Comparison of ENCODE assay signal across 6 cellular contexts in the genomic region with DNA sequence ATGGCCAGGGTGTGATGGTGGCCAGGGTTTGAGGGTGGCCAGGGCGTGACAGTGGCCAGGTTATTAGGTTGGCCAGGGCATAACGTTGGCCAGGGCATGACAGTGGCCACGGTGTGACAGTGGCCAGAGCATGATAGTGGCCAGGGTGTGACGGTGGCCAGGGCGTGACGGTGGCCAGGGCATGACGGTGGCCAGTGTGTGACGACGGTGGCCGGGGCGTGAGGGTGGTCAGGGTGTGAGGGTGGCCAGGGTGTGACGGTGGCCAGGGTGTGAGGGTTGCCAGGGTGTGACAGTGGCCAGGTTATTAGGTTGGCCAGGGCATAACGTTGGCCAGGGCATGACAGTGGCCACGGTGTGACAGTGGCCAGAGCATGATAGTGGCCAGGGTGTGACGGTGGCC.
DNase-seq lines count a peak whose midpoint lies in the region; ATAC-seq, FAIRE-seq and TF ChIP-seq lines count a peak whose summit lies in the region.
"Not testable (repeated sequence)": the region's sequence is repeated elsewhere in the genome, so short reads cannot be mapped to it uniquely, and the experiment has no call there.

No MANE protein-coding gene starts in this region.

- not testable (repeated sequence) for H3K4me3 Mint-ChIP-seq in type B pancreatic cell

- not testable (repeated sequence) for H3K4me3 ChIP-seq in coronary artery

- TF ChIP-seq CTCF in coronary artery (IDR thresholded peaks at IDR 0.05); type B pancreatic cell (conservative IDR thresholded peaks at IDR 0.05): not testable (repeated sequence)

- not testable (repeated sequence) for DNase-seq in GM12891 (ENCODE audit: insufficient read length, low spot score)
- DNase-seq in coronary artery (ENCODE audit: low spot score) (peak; percentile 38), islet precursor cell (peak; percentile 37), left lobe of liver (ENCODE audit: low spot score) (peak; percentile 21), mesenteric fat pad (ENCODE audit: low spot score) (peak; percentile 69), type B pancreatic cell (ENCODE audit: extremely low spot score, unreplicated experiment) (peak; percentile 56)

- FAIRE-seq in GM12891 (lab: Jason Lieb, UNC) = peak; percentile 54

- not testable (repeated sequence) for TF ChIP-seq POLR2A in GM12891 (IDR thresholded peaks at IDR 0.05; ENCODE audit: low read depth, low read length)

- H3K27ac ChIP-seq in coronary artery = not testable (repeated sequence)

- H3K4me1 Mint-ChIP-seq in type B pancreatic cell (ENCODE audit: unreplicated experiment) = not testable (repeated sequence)

- H3K9me3 Mint-ChIP-seq in type B pancreatic cell = peaks cover 20% of the 10 kb centered on the region

- ATAC-seq in left lobe of liver = not testable (repeated sequence)

- not testable (repeated sequence) for H3K36me3 Mint-ChIP-seq in type B pancreatic cell

- not testable (repeated sequence) for H3K27me3 Mint-ChIP-seq in type B pancreatic cell

- not testable (repeated sequence) for H3K27ac Mint-ChIP-seq in type B pancreatic cell
